8 cellular contexts compared by ENCODE assay signal in genomic region chr4:113878718-113879117, GRCh38.
DNase-seq lines count a peak whose midpoint lies in the region; ATAC-seq and TF ChIP-seq lines count a peak whose summit lies in the region.

No MANE protein-coding gene starts in this region.

- no peak overlapping the region for H3K4me2 ChIP-seq in osteoblast (ENCODE audit: insufficient read depth, low read length)

- H3K36me3 Mint-ChIP-seq in activated CD4-positive, alpha-beta T cell treated with anti-CD3 and anti-CD28 coated beads, Interleukin-2, amount 10 ng/mL, durations not matched to agents 7 days and 5 days (ENCODE audit: low read depth): no peaks in the 10 kb centered on the region

- H3K4me3 ChIP-seq in NB4 (ENCODE audit: low read depth, low read length): no peak overlapping the region
- H3K4me3 ChIP-seq in osteoblast (ENCODE audit: insufficient read depth, low read length): no peak overlapping the region

- TF ChIP-seq CTCF in NB4 (IDR thresholded peaks at IDR 0.05; ENCODE audit: low read depth, low read length) (no peak), osteoblast (IDR thresholded peaks at IDR 0.05; ENCODE audit: extremely low read depth, low read depth, low read length) (peak; percentile 17)

- peaks cover 2% of the 10 kb centered on the region for H3K4me1 Mint-ChIP-seq in activated CD4-positive, alpha-beta T cell treated with anti-CD3 and anti-CD28 coated beads, Interleukin-2, amount 10 ng/mL, durations not matched to agents 7 days and 5 days

- H3K4me3 Mint-ChIP-seq in activated CD4-positive, alpha-beta T cell treated with anti-CD3 and anti-CD28 coated beads, Interleukin-2, amount 10 ng/mL, durations not matched to agents 7 days and 5 days: no peak overlapping the region

- POLR2A ChIA-PET in activated CD4-positive, alpha-beta T cell treated with anti-CD3 and anti-CD28 coated beads, Interleukin-2, amount 10 ng/mL, durations not matched to agents 7 days and 5 days (lab: Charles Lee): no interaction called here

- H3K27ac Mint-ChIP-seq in activated CD4-positive, alpha-beta T cell treated with anti-CD3 and anti-CD28 coated beads, Interleukin-2, amount 10 ng/mL, durations not matched to agents 7 days and 5 days: no peak overlapping the region

- TF ChIP-seq POLR2A in NB4 (IDR thresholded peaks at IDR 0.05; ENCODE audit: extremely low read depth, insufficient read length): no peak

- H3K9me3 ChIP-seq in osteoblast (ENCODE audit: low read depth, low read length): no peaks in the 10 kb centered on the region

- no peak overlapping the region for H3K27ac ChIP-seq in osteoblast (ENCODE audit: low read depth, low read length)

- no peaks in the 10 kb centered on the region for H4K20me1 ChIP-seq in osteoblast (ENCODE audit: insufficient read depth, low read length)

- peaks cover 2% of the 10 kb centered on the region for H3K4me1 ChIP-seq in osteoblast (ENCODE audit: insufficient read depth, low read length)

- no peaks in the 10 kb centered on the region for H3K27me3 Mint-ChIP-seq in activated CD4-positive, alpha-beta T cell treated with anti-CD3 and anti-CD28 coated beads, Interleukin-2, amount 10 ng/mL, durations not matched to agents 7 days and 5 days

- no peaks in the 10 kb centered on the region for H3K27me3 ChIP-seq in osteoblast (ENCODE audit: insufficient read depth, low read length)

- DNase-seq in DMS53 (lab: John Stamatoyannopoulos, UW) (peak; percentile 23), DMS53 treated with DMSO at 0.1 percent for 48 hours (lab: John Stamatoyannopoulos, UW; ENCODE audit: unreplicated experiment) (no peak), NB4 (ENCODE audit: low read depth) (peak; percentile 3), dermis blood vessel endothelial cell (peak; percentile 56), osteoblast (ENCODE audit: insufficient read length, low spot score, missing footprints) (no peak), ureter (ENCODE audit: low spot score) (no peak)
- no peak for DNase-seq in activated CD4-positive, alpha-beta T cell treated with anti-CD3 and anti-CD28 coated beads, Interleukin-2, amount 10 ng/mL, durations not matched to agents 7 days and 5 days

- no peaks in the 10 kb centered on the region for H3K79me2 ChIP-seq in osteoblast (ENCODE audit: insufficient read depth, low read length)

- H3K36me3 ChIP-seq in osteoblast (ENCODE audit: insufficient read depth, low read length): no peaks in the 10 kb centered on the region

- CTCF ChIA-PET in activated CD4-positive, alpha-beta T cell treated with anti-CD3 and anti-CD28 coated beads, Interleukin-2, amount 10 ng/mL, durations not matched to agents 7 days and 5 days (lab: Charles Lee): no interaction called here

- ATAC-seq in HG03159 (IDR thresholded peaks at IDR 0.05; ENCODE audit: unreplicated experiment): no peak

- H3K9me3 Mint-ChIP-seq in activated CD4-positive, alpha-beta T cell treated with anti-CD3 and anti-CD28 coated beads, Interleukin-2, amount 10 ng/mL, durations not matched to agents 7 days and 5 days: peaks cover 2% of the 10 kb centered on the region

- H2AFZ ChIP-seq in osteoblast (ENCODE audit: low read length): no peak overlapping the region

Comparison
In these comparisons a context has a peak if more than half of its experiments do, and no peak if none do; other contexts are left out.
1. DNase-seq: peak in DMS53 (single experiment), NB4 (single experiment) and dermis blood vessel endothelial cell (single experiment); none in DMS53 treated with DMSO at 0.1 percent for 48 hours (single experiment), osteoblast (single experiment), activated CD4-positive, alpha-beta T cell treated with anti-CD3 and anti-CD28 coated beads, Interleukin-2, amount 10 ng/mL, durations not matched to agents 7 days and 5 days (single experiment) and ureter (single experiment).